Comparison of ENCODE assay signal across 8 cellular contexts in the genomic region with DNA sequence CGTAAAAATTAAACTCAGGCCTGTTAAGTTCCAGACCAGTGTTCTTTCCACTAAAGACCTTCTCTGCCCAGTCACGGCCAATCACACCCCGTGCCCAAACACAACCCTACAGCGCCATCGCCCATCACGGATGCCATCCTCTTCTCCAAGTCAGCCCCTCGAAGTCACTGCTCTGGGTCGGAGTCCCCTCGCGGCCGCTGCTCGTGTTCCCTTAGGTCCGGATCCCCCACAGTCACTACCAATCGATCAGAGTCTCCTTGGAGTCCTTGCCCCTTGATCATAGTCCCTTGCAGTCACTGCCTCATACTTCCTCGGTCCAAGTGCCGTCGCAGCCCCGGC. TPM values are rescaled to one million over a fixed set of nuclear protein-coding genes. Genes with fewer than 3 reads are reported as not detected.
DNase-seq lines count a peak whose midpoint lies in the region; TF ChIP-seq lines count a peak whose summit lies in the region.

No MANE protein-coding gene starts in this region.

- peaks cover 58% of the 10 kb centered on the region for H3K79me2 ChIP-seq in osteoblast (ENCODE audit: insufficient read depth, low read length)

- H3K9me3 ChIP-seq in osteoblast (ENCODE audit: low read depth, low read length) = no peaks in the 10 kb centered on the region

- H3K36me3 ChIP-seq in osteoblast (ENCODE audit: insufficient read depth, low read length) = no peaks in the 10 kb centered on the region

- H3K27me3 ChIP-seq in osteoblast (ENCODE audit: insufficient read depth, low read length) = no peaks in the 10 kb centered on the region

- peak; percentile 5 for DNase-seq in activated T-cell treated with anti-CD3 and anti-CD28 coated beads for 4 hours
- no peak for DNase-seq in activated T-cell treated with anti-CD3 and anti-CD28 coated beads, Interleukin-2, amount 50 U/mL, for 1 hour
- peak; percentile 11 for DNase-seq in HuH-7.5 (ENCODE audit: low spot score)
- DNase-seq in activated T-cell treated with anti-CD3 and anti-CD28 coated beads, Interleukin-2, amount 50 U/mL, for 24 hours = no peak
- DNase-seq in foreskin fibroblast = peak in 1 of 2 donors; percentile 46
- no peak for DNase-seq in osteoblast (ENCODE audit: insufficient read length, low spot score, missing footprints)
- no peak for DNase-seq in NCI-H446 (lab: John Stamatoyannopoulos, UW)
- no peak for DNase-seq in kidney tubule cell (ENCODE audit: low spot score)

- no peaks in the 10 kb centered on the region for H3K9me3 Mint-ChIP-seq in activated T-cell treated with anti-CD3 and anti-CD28 coated beads, Interleukin-2, amount 50 U/mL, for 24 hours

- no peaks in the 10 kb centered on the region for H3K27me3 Mint-ChIP-seq in activated T-cell treated with anti-CD3 and anti-CD28 coated beads, Interleukin-2, amount 50 U/mL, for 24 hours

- H3K4me2 ChIP-seq in osteoblast (ENCODE audit: insufficient read depth, low read length) = peak overlapping the region; percentile 87

- H3K4me1 Mint-ChIP-seq in activated T-cell treated with anti-CD3 and anti-CD28 coated beads, Interleukin-2, amount 50 U/mL, for 24 hours (ENCODE audit: low read depth) = peaks cover 46% of the 10 kb centered on the region

- peak overlapping the region; percentile 69 to 89 for H3K4me3 ChIP-seq in foreskin fibroblast (ENCODE audit: low read depth in 1 of 2, low read length in 2 of 2)
- H3K4me3 ChIP-seq in osteoblast (ENCODE audit: insufficient read depth, low read length) = peak overlapping the region; percentile 97

- H3K36me3 Mint-ChIP-seq in activated T-cell treated with anti-CD3 and anti-CD28 coated beads, Interleukin-2, amount 50 U/mL, for 24 hours (ENCODE audit: low read depth) = peaks cover 32% of the 10 kb centered on the region

- H3K27ac Mint-ChIP-seq in activated T-cell treated with anti-CD3 and anti-CD28 coated beads, Interleukin-2, amount 50 U/mL, for 24 hours = peak overlapping the region; percentile 98

- H2AFZ ChIP-seq in osteoblast (ENCODE audit: low read length) = peak overlapping the region; percentile 98

- peaks cover 31% of the 10 kb centered on the region for H3K4me1 ChIP-seq in osteoblast (ENCODE audit: insufficient read depth, low read length)

- H3K27ac ChIP-seq in osteoblast (ENCODE audit: low read depth, low read length) = peak overlapping the region; percentile 89

- H3K4me3 Mint-ChIP-seq in activated T-cell treated with anti-CD3 and anti-CD28 coated beads, Interleukin-2, amount 50 U/mL, for 24 hours = peak overlapping the region; percentile 98

- H4K20me1 ChIP-seq in osteoblast (ENCODE audit: insufficient read depth, low read length) = peaks cover 29% of the 10 kb centered on the region

- TF ChIP-seq CTCF in foreskin fibroblast (IDR thresholded peaks at IDR 0.05; ENCODE audit: low read depth, low read length) (no peak), osteoblast (IDR thresholded peaks at IDR 0.05; ENCODE audit: extremely low read depth, low read depth, low read length) (no peak)

RNA-seq across cellular contexts. Expression of gene PCYT1A, which starts 0.5 kb away (rescaled TPM):
- total RNA-seq in osteoblast = 84.6 and 86.1 TPM in 2 replicates

RNA-seq across cellular contexts. Expression of gene DYNLT2B, which starts 31.0 kb away (rescaled TPM):
- 10.5 and 10.9 TPM in 2 replicates for total RNA-seq in osteoblast

RNA-seq across cellular contexts. Expression of gene TM4SF19, which starts 51.2 kb away (rescaled TPM):
- 0.36 and 0.59 TPM in 2 replicates for total RNA-seq in osteoblast

Comparison
In these comparisons a context has a peak if more than half of its experiments do, and no peak if none do; other contexts are left out.
1. DNase-seq: peak in activated T-cell treated with anti-CD3 and anti-CD28 coated beads for 4 hours (single experiment) and HuH-7.5 (single experiment); none in activated T-cell treated with anti-CD3 and anti-CD28 coated beads, Interleukin-2, amount 50 U/mL, for 1 hour (single experiment), activated T-cell treated with anti-CD3 and anti-CD28 coated beads, Interleukin-2, amount 50 U/mL, for 24 hours (single experiment), osteoblast (single experiment), NCI-H446 (0 of 2) and kidney tubule cell (single experiment).